Comparison of ENCODE assay signal across 10 cellular contexts in the genomic region with DNA sequence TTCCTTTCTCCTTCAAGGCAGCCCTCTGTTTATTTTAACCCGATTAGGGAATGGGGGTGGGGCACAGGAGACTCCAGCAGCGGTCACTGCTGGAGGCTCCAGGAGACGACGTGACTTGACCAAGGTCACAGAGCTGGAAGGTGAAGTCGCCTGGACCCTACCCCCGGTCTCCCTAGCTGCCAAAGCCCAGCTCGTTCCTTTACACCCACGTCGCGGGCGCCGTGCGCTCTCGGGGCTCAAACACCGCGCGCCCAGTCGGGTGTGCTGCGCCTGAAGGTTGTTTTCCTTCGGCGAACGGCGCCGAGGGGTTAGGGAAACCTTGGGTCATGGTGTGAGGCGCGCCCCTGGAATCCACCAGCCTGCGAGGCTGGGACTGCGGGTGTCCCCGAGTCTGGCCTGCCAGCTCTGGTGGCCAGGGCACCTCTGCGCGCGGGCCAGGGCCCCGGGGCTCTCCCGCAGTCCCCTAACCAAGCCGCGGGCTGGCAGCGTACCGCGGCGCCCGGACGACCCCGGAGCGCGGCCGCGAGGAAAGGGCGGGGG. TPM values are rescaled to one million over a fixed set of nuclear protein-coding genes. Genes with fewer than 3 reads are reported as not detected.
DNase-seq lines count a peak whose midpoint lies in the region; ATAC-seq and TF ChIP-seq lines count a peak whose summit lies in the region.
"Had no signal": no experiment of that assay in that cellular context is flagged by ENCODE, and none has a peak within 500 bp of the region (broad histone marks: within the 10 kb centered on the region; RNA-seq: fewer than 3 reads in every experiment).

No MANE protein-coding gene starts in this region.

- peaks cover 0 to 12% of the 10 kb centered on the region in 2 donors for H3K4me1 ChIP-seq in gastrocnemius medialis

- TF ChIP-seq POLR2A in gastrocnemius medialis (IDR thresholded peaks at IDR 0.05), result no peak

- intact Hi-C loops in gastrocnemius medialis (cut with DNase I; ENCODE audit: low total_unique reads), result no loop called here

- peak overlapping the region; percentile 48 for H3K4me3 Mint-ChIP-seq in T-helper 2 cell treated with Interferon-gamma antibody and Interleukin-4, amounts not matched to agents 5 μg/mL and 100 μg/mL, for 36 hours

- no peaks in the 10 kb centered on the region for H3K9me3 ChIP-seq in gastrocnemius medialis
- H3K9me3 ChIP-seq: ovary had no signal

- DNase-seq in T-helper 2 cell treated with Interferon-gamma antibody and Interleukin-4, amounts not matched to agents 5 μg/mL and 100 μg/mL, for 36 hours (ENCODE audit: low spot score), result no peak
- DNase-seq in T-helper 2 cell (no peak), NCI-H82 treated with DMSO at 0.1 percent for 48 hours (lab: John Stamatoyannopoulos, UW; ENCODE audit: unreplicated experiment) (peak; percentile 79), epithelial cell of proximal tubule (ENCODE audit: low read depth) (no peak), gastrocnemius medialis (no peak), cerebellar nuclear complex (lab: John Stamatoyannopoulos, UW) (no peak), NCI-H2171 (lab: John Stamatoyannopoulos, UW) (no peak)
- DNase-seq: activated CD4-positive, CD25-positive, alpha-beta regulatory T cell treated with anti-CD3 and anti-CD28 coated beads, Interleukin-2, amount 50 U/mL, for 72 hours had no signal

- no peaks in the 10 kb centered on the region for H3K36me3 ChIP-seq in gastrocnemius medialis
- H3K36me3 ChIP-seq: ovary had no signal

- no peak for ATAC-seq in gastrocnemius medialis
- no peak for ATAC-seq in HG03095 (IDR thresholded peaks at IDR 0.05; ENCODE audit: unreplicated experiment)

- H3K27ac ChIP-seq in gastrocnemius medialis, result no peak overlapping the region
- H3K27ac ChIP-seq: ovary had no signal

- no peak overlapping the region for H3K27ac Mint-ChIP-seq in T-helper 2 cell treated with Interferon-gamma antibody and Interleukin-4, amounts not matched to agents 5 μg/mL and 100 μg/mL, for 36 hours

- H3K4me3 ChIP-seq in epithelial cell of proximal tubule (ENCODE audit: low read depth, low read length), result peak overlapping the region; percentile 38
- H3K4me3 ChIP-seq in gastrocnemius medialis, result peak overlapping the region in 3 of 4 donors; percentile 24 to 39 (median 34)
- H3K4me3 ChIP-seq: ovary had no signal

- no peaks in the 10 kb centered on the region for H3K9me3 Mint-ChIP-seq in T-helper 2 cell treated with Interferon-gamma antibody and Interleukin-4, amounts not matched to agents 5 μg/mL and 100 μg/mL, for 36 hours

- H3K36me3 Mint-ChIP-seq in T-helper 2 cell treated with Interferon-gamma antibody and Interleukin-4, amounts not matched to agents 5 μg/mL and 100 μg/mL, for 36 hours (ENCODE audit: low read depth), result no peaks in the 10 kb centered on the region

- in situ Hi-C loops in gastrocnemius medialis (cut with MboI; ENCODE audit: low sequenced_read_pairs in 4 of 4), result no loop called here

- TF ChIP-seq CTCF in epithelial cell of proximal tubule (conservative IDR thresholded peaks at IDR 0.05; ENCODE audit: low read depth, low read length) (no peak), gastrocnemius medialis (IDR thresholded peaks at IDR 0.05 in 4 of 5, conservative IDR thresholded peaks at IDR 0.05 in 1 of 5) (no peak)

- H3K27me3 ChIP-seq in gastrocnemius medialis, result peaks cover 35 to 44% (median 41%) of the 10 kb centered on the region in 3 donors
- H3K27me3 ChIP-seq: ovary had no signal

- H3K4me1 Mint-ChIP-seq in T-helper 2 cell treated with Interferon-gamma antibody and Interleukin-4, amounts not matched to agents 5 μg/mL and 100 μg/mL, for 36 hours (ENCODE audit: low read depth), result peaks cover 1% of the 10 kb centered on the region

- peaks cover 53% of the 10 kb centered on the region for H3K27me3 Mint-ChIP-seq in T-helper 2 cell treated with Interferon-gamma antibody and Interleukin-4, amounts not matched to agents 5 μg/mL and 100 μg/mL, for 36 hours (ENCODE audit: low read depth)

RNA-seq across cellular contexts. Expression of a gene that starts 0.7 kb away (rescaled TPM):
- total RNA-seq in epithelial cell of proximal tubule (0.07 and 1.2 TPM in 2 replicates), gastrocnemius medialis (under 1 TPM in 2 of 4 donors, not detected in 2; 0.10 to 0.55 TPM)
